1 cellular context compared by ENCODE assay signal in genomic region chr11:107929611-107930200, GRCh38.
TF ChIP-seq lines count a peak whose summit lies in the region.

No MANE protein-coding gene starts in this region.

TF ChIP-seq in GM23338, 12 proteins besides CTCF, POLR2A, EP300 and RAD21 (continued from another document):
- TF ChIP-seq ZNF462 (CRISPR knock-in tag; IDR thresholded peaks at IDR 0.05), result no peak
